ENCODE assay signal across 16 cellular contexts in genomic region chr20:62539208-62539607, GRCh38.
DNase-seq lines count a peak whose midpoint lies in the region; ATAC-seq and TF ChIP-seq lines count a peak whose summit lies in the region.
"Had no signal": no experiment of that assay in that cellular context is flagged by ENCODE, and none has a peak within 500 bp of the region (broad histone marks: within the 10 kb centered on the region; RNA-seq: fewer than 3 reads in every experiment).

No MANE protein-coding gene starts in this region.

- peak overlapping the region; percentile 59 for H3K27ac ChIP-seq in left ventricle myocardium inferior (replicated peaks)
- H3K27ac ChIP-seq: BLaER1 treated with 17β-estradiol and CSF1 and Interleukin-3, amounts not matched to agents 10 nM and 100 nM had no signal

- no peaks in the 10 kb centered on the region for H3K9me3 Mint-ChIP-seq in glutamatergic neuron (ENCODE audit: unreplicated experiment)
- no peaks in the 10 kb centered on the region for H3K9me3 Mint-ChIP-seq in natural killer cell
- H3K9me3 Mint-ChIP-seq: H9 had no signal

- H3K9me3 ChIP-seq in left ventricle myocardium inferior (replicated peaks) = no peaks in the 10 kb centered on the region
- H3K9me3 ChIP-seq: MG63 had no signal

- DNase-seq in left ventricle myocardium inferior (no peak), Right ventricle myocardium superior (no peak), glutamatergic neuron (no peak), pons (ENCODE audit: low spot score) (peak; percentile 12), NCI-H345 (lab: John Stamatoyannopoulos, UW) (no peak), putamen (ENCODE audit: low spot score) (no peak), natural killer cell (no peak)
- DNase-seq in stimulated activated CD8-positive, alpha-beta memory T cell treated with anti-CD3 and anti-CD28 coated beads, Interleukin-4, amount 100 ng/mL, for 48 hours = no peak
- DNase-seq: H9, MG63, NCI-H1105, NCI-H1930, NCI-H226, NCI-H748 treated with DMSO at 0.1 percent for 48 hours, SHP77 treated with DMSO at 0.1 percent for 48 hours had no signal

- ATAC-seq in Right ventricle myocardium superior (ENCODE audit: poor library complexity) = no peak
- no peak for ATAC-seq in natural killer cell

- H3K4me3 Mint-ChIP-seq in glutamatergic neuron (ENCODE audit: unreplicated experiment) (peak overlapping the region; percentile 30), natural killer cell (no peak overlapping the region)
- H3K4me3 Mint-ChIP-seq: H9 had no signal

- no peak overlapping the region for H3K4me3 ChIP-seq in left ventricle myocardium inferior
- H3K4me3 ChIP-seq: BLaER1 treated with 17β-estradiol and CSF1 and Interleukin-3, amounts not matched to agents 10 nM and 100 nM; MG63 had no signal

- H3K36me3 ChIP-seq in left ventricle myocardium inferior = no peaks in the 10 kb centered on the region
- H3K36me3 ChIP-seq: BLaER1 treated with 17β-estradiol and CSF1 and Interleukin-3, amounts not matched to agents 10 nM and 100 nM; MG63 had no signal

- peaks cover 31% of the 10 kb centered on the region for H3K4me1 ChIP-seq in left ventricle myocardium inferior

- peaks cover under 1% of the 10 kb centered on the region for H3K36me3 Mint-ChIP-seq in glutamatergic neuron (ENCODE audit: unreplicated experiment)
- no peaks in the 10 kb centered on the region for H3K36me3 Mint-ChIP-seq in natural killer cell

- intact Hi-C loops in left ventricle myocardium inferior (cut with micrococcal nuclease) (no loop called here), Right ventricle myocardium superior (cut with DNase I) (no loop called here), natural killer cell (cut with micrococcal nuclease) (no loop called here)

- H3K27ac Mint-ChIP-seq in glutamatergic neuron (ENCODE audit: unreplicated experiment) = no peak overlapping the region
- H3K27ac Mint-ChIP-seq in natural killer cell = no peak overlapping the region
- H3K27ac Mint-ChIP-seq: H9 had no signal

- H3K4me1 Mint-ChIP-seq in glutamatergic neuron (ENCODE audit: low read depth, unreplicated experiment) = peaks cover 3% of the 10 kb centered on the region
- H3K4me1 Mint-ChIP-seq in natural killer cell = no peaks in the 10 kb centered on the region

- H3K27me3 Mint-ChIP-seq in glutamatergic neuron (ENCODE audit: unreplicated experiment) (peaks cover 8% of the 10 kb centered on the region), natural killer cell (ENCODE audit: low read depth in 2 of 2) (no peaks in the 10 kb centered on the region)

- no peak for TF ChIP-seq CTCF in left ventricle myocardium inferior (IDR thresholded peaks at IDR 0.05; ENCODE audit: borderline replicate concordance)
- no peak for TF ChIP-seq CTCF in glutamatergic neuron (IDR thresholded peaks at IDR 0.05; ENCODE audit: partially characterized antibody, unreplicated experiment)
- no peak for TF ChIP-seq CTCF in natural killer cell (IDR thresholded peaks at IDR 0.05)

- peaks cover 25% of the 10 kb centered on the region for H3K27me3 ChIP-seq in left ventricle myocardium inferior (ENCODE audit: low read depth)
- H3K27me3 ChIP-seq: MG63 had no signal
